28 cellular contexts compared by ENCODE assay signal in the genomic region with DNA sequence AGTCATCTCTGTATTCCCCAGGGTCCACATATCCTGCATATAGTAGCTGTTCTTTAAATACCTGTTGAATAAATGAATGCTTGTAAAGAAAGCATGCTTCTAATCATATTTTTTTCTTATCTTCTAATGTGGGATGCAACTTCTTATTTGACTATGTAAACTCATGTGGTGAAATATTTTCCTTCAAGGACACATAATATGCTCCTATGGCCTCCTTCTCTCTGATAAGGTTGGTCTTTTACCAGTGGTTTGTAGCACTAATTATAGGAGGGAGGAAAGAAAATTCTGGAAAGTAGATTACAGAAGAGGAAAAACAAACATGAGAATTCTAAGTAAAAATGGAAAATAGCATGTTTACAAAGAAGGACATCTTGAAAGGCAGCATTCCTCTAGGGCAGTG.
"Had no signal": no experiment of that assay in that cellular context is flagged by ENCODE, and none has a peak within 500 bp of the region (broad histone marks: within the 10 kb centered on the region; RNA-seq: fewer than 3 reads in every experiment).

No MANE protein-coding gene starts in this region.

- H3K27ac ChIP-seq: ovary, parathyroid adenoma, psoas muscle, right lobe of liver, sigmoid colon, stomach, thoracic aorta, thyroid gland, transverse colon, vagina had no signal

- H3K9me3 Mint-ChIP-seq: natural killer cell treated with Interleukin-12 subunit alpha and Interleukin-12 subunit beta and Interleukin-15 and Interleukin-18, amount 100 ng/mL, for 72 hours; stimulated activated effector memory CD8-positive, alpha-beta T cell treated with anti-CD3 and anti-CD28 coated beads, Interleukin-12 subunit alpha, Interleukin-12 subunit beta, amount 100 ng/mL, for 72 hours had no signal

- H3K27me3 Mint-ChIP-seq: progenitor cell of endocrine pancreas; stimulated activated naive B cell treated with anti-CD40 and anti-IgM and Interleukin-4, amounts not matched to agents 10 μg/mL and 1 μg/mL and 100 μg/mL, for 72 hours; stimulated activated naive CD8-positive, alpha-beta T cell treated with anti-CD3 and anti-CD28 coated beads, Interleukin-15, Interleukin-2, amounts not matched to agents 100 ng/mL and 50 ng/mL, for 24 hours had no signal

- ATAC-seq: naive thymus-derived CD8-positive, alpha-beta T cell; natural killer cell treated with Interleukin-12 subunit alpha and Interleukin-12 subunit beta and Interleukin-15 and Interleukin-18, amount 100 ng/mL, for 72 hours; psoas muscle; right cardiac atrium; right lobe of liver; stimulated activated effector memory CD8-positive, alpha-beta T cell treated with anti-CD3 and anti-CD28 coated beads, Interleukin-12 subunit alpha, Interleukin-12 subunit beta, amount 100 ng/mL, for 72 hours; stimulated activated naive B cell treated with anti-CD40 and anti-IgM and Interleukin-4, amounts not matched to agents 10 μg/mL and 1 μg/mL and 100 μg/mL, for 72 hours had no signal

- H3K9ac ChIP-seq: parathyroid adenoma had no signal

- DNase-seq: naive thymus-derived CD8-positive, alpha-beta T cell; nephron progenitor cell; occipital lobe; ovary; posterior cingulate gyrus; psoas muscle; right cardiac atrium; right lobe of liver; sigmoid colon; small intestine; stimulated activated CD4-positive, alpha-beta T cell treated with anti-CD3 and anti-CD28 coated beads, Interleukin-15, amount 100 ng/mL, for 24 hours; stimulated activated CD4-positive, alpha-beta T cell treated with anti-CD3 and anti-CD28 coated beads, Interleukin-2, amount 100 ng/mL, for 24 hours; stimulated activated CD4-positive, alpha-beta T cell treated with anti-CD3 and anti-CD28 coated beads, Interleukin-2, amount 100 ng/mL, for 48 hours; stimulated activated CD4-positive, alpha-beta T cell treated with anti-CD3 and anti-CD28 coated beads, Interleukin-4, amount 100 ng/mL, for 24 hours; stimulated activated naive B cell treated with anti-CD40 and anti-IgM and Interleukin-4, amounts not matched to agents 10 μg/mL and 1 μg/mL and 100 μg/mL, for 72 hours; stimulated activated naive CD4-positive, alpha-beta T cell treated with Interleukin-2 at 50 U/mL for 16 hours; stomach; thyroid gland; transverse colon had no signal

- H3K4me1 Mint-ChIP-seq: stimulated activated effector memory CD8-positive, alpha-beta T cell treated with anti-CD3 and anti-CD28 coated beads, Interleukin-12 subunit alpha, Interleukin-12 subunit beta, amount 100 ng/mL, for 72 hours; stimulated activated naive B cell treated with anti-CD40 and anti-IgM and Interleukin-4, amounts not matched to agents 10 μg/mL and 1 μg/mL and 100 μg/mL, for 72 hours had no signal

- H3K36me3 Mint-ChIP-seq: stimulated activated effector memory CD8-positive, alpha-beta T cell treated with anti-CD3 and anti-CD28 coated beads, Interleukin-12 subunit alpha, Interleukin-12 subunit beta, amount 100 ng/mL, for 72 hours; stimulated activated naive B cell treated with anti-CD40 and anti-IgM and Interleukin-4, amounts not matched to agents 10 μg/mL and 1 μg/mL and 100 μg/mL, for 72 hours had no signal

- H3K4me3 Mint-ChIP-seq: naive thymus-derived CD8-positive, alpha-beta T cell; natural killer cell treated with Interleukin-12 subunit alpha and Interleukin-12 subunit beta and Interleukin-15 and Interleukin-18, amount 100 ng/mL, for 72 hours; nephron progenitor cell; neural crest cell; stimulated activated effector memory CD8-positive, alpha-beta T cell treated with anti-CD3 and anti-CD28 coated beads, Interleukin-12 subunit alpha, Interleukin-12 subunit beta, amount 100 ng/mL, for 72 hours; stimulated activated naive B cell treated with anti-CD40 and anti-IgM and Interleukin-4, amounts not matched to agents 10 μg/mL and 1 μg/mL and 100 μg/mL, for 72 hours; stimulated activated naive CD8-positive, alpha-beta T cell treated with anti-CD3 and anti-CD28 coated beads, Interleukin-15, Interleukin-2, amounts not matched to agents 100 ng/mL and 50 ng/mL, for 24 hours; type B pancreatic cell had no signal

- H3K4me3 ChIP-seq: ovary, psoas muscle, right lobe of liver, sigmoid colon, stomach, thoracic aorta, thyroid gland, transverse colon, vagina had no signal

- H3K79me2 ChIP-seq: parathyroid adenoma had no signal

- H3K4me1 ChIP-seq: parathyroid adenoma, psoas muscle, right lobe of liver, sigmoid colon, stomach, thyroid gland, transverse colon, vagina had no signal

- H3K9me3 ChIP-seq: ovary, psoas muscle, right lobe of liver, thoracic aorta, thyroid gland, transverse colon, vagina had no signal

- H3K27ac Mint-ChIP-seq: naive thymus-derived CD8-positive, alpha-beta T cell; natural killer cell treated with Interleukin-12 subunit alpha and Interleukin-12 subunit beta and Interleukin-15 and Interleukin-18, amount 100 ng/mL, for 72 hours; nephron progenitor cell; stimulated activated effector memory CD8-positive, alpha-beta T cell treated with anti-CD3 and anti-CD28 coated beads, Interleukin-12 subunit alpha, Interleukin-12 subunit beta, amount 100 ng/mL, for 72 hours; stimulated activated naive B cell treated with anti-CD40 and anti-IgM and Interleukin-4, amounts not matched to agents 10 μg/mL and 1 μg/mL and 100 μg/mL, for 72 hours; stimulated activated naive CD8-positive, alpha-beta T cell treated with anti-CD3 and anti-CD28 coated beads, Interleukin-15, Interleukin-2, amounts not matched to agents 100 ng/mL and 50 ng/mL, for 24 hours; type B pancreatic cell had no signal

- H3K36me3 ChIP-seq: ovary, right lobe of liver, sigmoid colon, stomach, thoracic aorta, thyroid gland, transverse colon, vagina had no signal

- H2AFZ ChIP-seq: parathyroid adenoma had no signal

- H3K27me3 ChIP-seq: ovary, right lobe of liver, sigmoid colon, stomach, thyroid gland, transverse colon, vagina had no signal
